In the genomic region with DNA sequence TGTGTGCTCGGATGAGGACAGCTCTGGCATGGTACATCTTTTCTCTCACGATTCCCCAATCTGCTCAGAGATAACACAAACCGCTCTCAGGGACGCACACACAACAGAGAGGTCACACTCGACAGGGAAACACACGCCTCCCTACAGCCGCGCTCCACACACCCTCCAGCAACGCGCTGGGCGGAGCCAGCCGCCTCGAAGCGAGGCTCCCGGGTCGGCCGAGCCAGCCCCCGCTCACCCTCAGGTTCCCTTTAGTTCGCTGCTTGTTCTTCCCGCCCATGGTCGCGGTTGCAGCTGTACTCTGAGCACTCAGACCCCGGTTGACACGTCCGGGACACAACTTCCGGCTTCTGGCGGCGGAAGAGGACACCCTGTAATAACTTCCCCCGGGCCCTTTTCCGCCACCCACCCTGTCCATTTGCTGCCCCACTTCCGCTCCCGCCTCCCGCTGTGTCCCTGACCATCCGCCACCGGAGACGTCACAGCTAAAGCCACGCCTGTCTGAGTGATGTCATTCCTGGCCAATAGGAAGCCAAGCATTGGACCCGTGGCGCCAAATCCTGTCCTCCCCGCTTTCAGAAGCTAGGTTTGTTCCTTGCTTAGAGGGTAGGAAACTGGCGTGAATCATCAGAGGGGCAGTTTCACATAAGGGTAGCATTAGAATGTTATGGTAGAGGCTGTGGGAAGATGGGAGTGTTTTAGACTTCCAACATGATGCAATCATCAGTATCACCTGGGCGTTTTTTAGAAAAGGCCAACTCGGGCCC, we compare ENCODE assay signal across 1 cellular context.
TF ChIP-seq lines count a peak whose summit lies in the region.

A gene with protein sequence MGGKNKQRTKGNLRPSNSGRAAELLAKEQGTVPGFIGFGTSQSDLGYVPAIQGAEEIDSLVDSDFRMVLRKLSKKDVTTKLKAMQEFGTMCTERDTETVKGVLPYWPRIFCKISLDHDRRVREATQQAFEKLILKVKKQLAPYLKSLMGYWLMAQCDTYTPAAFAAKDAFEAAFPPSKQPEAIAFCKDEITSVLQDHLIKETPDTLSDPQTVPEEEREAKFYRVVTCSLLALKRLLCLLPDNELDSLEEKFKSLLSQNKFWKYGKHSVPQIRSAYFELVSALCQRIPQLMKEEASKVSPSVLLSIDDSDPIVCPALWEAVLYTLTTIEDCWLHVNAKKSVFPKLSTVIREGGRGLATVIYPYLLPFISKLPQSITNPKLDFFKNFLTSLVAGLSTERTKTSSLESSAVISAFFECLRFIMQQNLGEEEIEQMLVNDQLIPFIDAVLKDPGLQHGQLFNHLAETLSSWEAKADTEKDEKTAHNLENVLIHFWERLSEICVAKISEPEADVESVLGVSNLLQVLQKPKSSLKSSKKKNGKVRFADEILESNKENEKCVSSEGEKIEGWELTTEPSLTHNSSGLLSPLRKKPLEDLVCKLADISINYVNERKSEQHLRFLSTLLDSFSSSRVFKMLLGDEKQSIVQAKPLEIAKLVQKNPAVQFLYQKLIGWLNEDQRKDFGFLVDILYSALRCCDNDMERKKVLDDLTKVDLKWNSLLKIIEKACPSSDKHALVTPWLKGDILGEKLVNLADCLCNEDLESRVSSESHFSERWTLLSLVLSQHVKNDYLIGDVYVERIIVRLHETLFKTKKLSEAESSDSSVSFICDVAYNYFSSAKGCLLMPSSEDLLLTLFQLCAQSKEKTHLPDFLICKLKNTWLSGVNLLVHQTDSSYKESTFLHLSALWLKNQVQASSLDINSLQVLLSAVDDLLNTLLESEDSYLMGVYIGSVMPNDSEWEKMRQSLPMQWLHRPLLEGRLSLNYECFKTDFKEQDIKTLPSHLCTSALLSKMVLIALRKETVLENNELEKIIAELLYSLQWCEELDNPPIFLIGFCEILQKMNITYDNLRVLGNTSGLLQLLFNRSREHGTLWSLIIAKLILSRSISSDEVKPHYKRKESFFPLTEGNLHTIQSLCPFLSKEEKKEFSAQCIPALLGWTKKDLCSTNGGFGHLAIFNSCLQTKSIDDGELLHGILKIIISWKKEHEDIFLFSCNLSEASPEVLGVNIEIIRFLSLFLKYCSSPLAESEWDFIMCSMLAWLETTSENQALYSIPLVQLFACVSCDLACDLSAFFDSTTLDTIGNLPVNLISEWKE (N-terminal part only) (minus strand): TSS at position 352 of the 767 bp plus-strand sequence. CDS start 72 bp downstream, at position 280.

TF ChIP-seq in HepG2, 621 proteins besides CTCF, POLR2A, EP300 and RAD21 (continued from another document and continues in another):
- TF ChIP-seq, protein P1, sequence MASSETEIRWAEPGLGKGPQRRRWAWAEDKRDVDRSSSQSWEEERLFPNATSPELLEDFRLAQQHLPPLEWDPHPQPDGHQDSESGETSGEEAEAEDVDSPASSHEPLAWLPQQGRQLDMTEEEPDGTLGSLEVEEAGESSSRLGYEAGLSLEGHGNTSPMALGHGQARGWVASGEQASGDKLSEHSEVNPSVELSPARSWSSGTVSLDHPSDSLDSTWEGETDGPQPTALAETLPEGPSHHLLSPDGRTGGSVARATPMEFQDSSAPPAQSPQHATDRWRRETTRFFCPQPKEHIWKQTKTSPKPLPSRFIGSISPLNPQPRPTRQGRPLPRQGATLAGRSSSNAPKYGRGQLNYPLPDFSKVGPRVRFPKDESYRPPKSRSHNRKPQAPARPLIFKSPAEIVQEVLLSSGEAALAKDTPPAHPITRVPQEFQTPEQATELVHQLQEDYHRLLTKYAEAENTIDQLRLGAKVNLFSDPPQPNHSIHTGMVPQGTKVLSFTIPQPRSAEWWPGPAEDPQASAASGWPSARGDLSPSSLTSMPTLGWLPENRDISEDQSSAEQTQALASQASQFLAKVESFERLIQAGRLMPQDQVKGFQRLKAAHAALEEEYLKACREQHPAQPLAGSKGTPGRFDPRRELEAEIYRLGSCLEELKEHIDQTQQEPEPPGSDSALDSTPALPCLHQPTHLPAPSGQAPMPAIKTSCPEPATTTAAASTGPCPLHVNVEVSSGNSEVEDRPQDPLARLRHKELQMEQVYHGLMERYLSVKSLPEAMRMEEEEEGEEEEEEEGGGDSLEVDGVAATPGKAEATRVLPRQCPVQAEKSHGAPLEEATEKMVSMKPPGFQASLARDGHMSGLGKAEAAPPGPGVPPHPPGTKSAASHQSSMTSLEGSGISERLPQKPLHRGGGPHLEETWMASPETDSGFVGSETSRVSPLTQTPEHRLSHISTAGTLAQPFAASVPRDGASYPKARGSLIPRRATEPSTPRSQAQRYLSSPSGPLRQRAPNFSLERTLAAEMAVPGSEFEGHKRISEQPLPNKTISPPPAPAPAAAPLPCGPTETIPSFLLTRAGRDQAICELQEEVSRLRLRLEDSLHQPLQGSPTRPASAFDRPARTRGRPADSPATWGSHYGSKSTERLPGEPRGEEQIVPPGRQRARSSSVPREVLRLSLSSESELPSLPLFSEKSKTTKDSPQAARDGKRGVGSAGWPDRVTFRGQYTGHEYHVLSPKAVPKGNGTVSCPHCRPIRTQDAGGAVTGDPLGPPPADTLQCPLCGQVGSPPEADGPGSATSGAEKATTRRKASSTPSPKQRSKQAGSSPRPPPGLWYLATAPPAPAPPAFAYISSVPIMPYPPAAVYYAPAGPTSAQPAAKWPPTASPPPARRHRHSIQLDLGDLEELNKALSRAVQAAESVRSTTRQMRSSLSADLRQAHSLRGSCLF (CRISPR knock-in tag; IDR thresholded peaks at IDR 0.05; ENCODE audit: borderline replicate concordance), result no peak
- TF ChIP-seq BRD4 (CRISPR knock-in tag; IDR thresholded peaks at IDR 0.05), result peak; percentile 77; the same call in 1 of the 2 replicates
- TF ChIP-seq SRF (IDR thresholded peaks at IDR 0.05; ENCODE audit: low read depth, low read length), result peak; percentile 35; the same call in 1 of the 2 replicates
- TF ChIP-seq ZNF205 (CRISPR knock-in tag; IDR thresholded peaks at IDR 0.05), result 0 out of 2 replicates have a peak, but pooled peaks have one; percentile 26
- TF ChIP-seq, protein P2, sequence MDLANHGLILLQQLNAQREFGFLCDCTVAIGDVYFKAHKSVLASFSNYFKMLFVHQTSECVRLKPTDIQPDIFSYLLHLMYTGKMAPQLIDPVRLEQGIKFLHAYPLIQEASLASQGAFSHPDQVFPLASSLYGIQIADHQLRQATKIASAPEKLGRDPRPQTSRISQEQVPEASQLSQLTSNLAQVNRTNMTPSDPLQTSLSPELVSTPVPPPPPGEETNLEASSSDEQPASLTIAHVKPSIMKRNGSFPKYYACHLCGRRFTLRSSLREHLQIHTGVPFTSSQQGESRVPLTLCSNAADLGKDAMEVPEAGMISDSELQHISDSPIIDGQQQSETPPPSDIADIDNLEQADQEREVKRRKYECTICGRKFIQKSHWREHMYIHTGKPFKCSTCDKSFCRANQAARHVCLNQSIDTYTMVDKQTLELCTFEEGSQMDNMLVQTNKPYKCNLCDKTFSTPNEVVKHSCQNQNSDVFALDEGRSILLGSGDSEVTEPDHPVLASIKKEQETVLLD (CRISPR knock-in tag; IDR thresholded peaks at IDR 0.05; ENCODE audit: low read depth), result no peak
- TF ChIP-seq HNRNPUL1 (IDR thresholded peaks at IDR 0.05; ENCODE audit: low read depth, low read length), result no peak
- TF ChIP-seq ZNF878 (CRISPR knock-in tag; IDR thresholded peaks at IDR 0.05), result no peak
- TF ChIP-seq ZNF337 (CRISPR knock-in tag; IDR thresholded peaks at IDR 0.05; ENCODE audit: borderline replicate concordance, low read depth), result no peak
- TF ChIP-seq ZNF674 (CRISPR knock-in tag; IDR thresholded peaks at IDR 0.05; ENCODE audit: low read depth), result no peak
- peak; percentile 97 for TF ChIP-seq GATAD1 (CRISPR knock-in tag; IDR thresholded peaks at IDR 0.05)
- peak; percentile 88 for TF ChIP-seq SIN3B (IDR thresholded peaks at IDR 0.05; ENCODE audit: low read length)
- peak; percentile 70 for TF ChIP-seq PITX1 (CRISPR knock-in tag; IDR thresholded peaks at IDR 0.05)
- TF ChIP-seq MAF1 (CRISPR knock-in tag; IDR thresholded peaks at IDR 0.05; ENCODE audit: borderline replicate concordance), result peak; percentile 91
- TF ChIP-seq ATM (IDR thresholded peaks at IDR 0.05; ENCODE audit: borderline replicate concordance), result no peak
- TF ChIP-seq ZNF326 (CRISPR knock-in tag; IDR thresholded peaks at IDR 0.05; ENCODE audit: borderline replicate concordance), result no peak
- TF ChIP-seq, protein P3, sequence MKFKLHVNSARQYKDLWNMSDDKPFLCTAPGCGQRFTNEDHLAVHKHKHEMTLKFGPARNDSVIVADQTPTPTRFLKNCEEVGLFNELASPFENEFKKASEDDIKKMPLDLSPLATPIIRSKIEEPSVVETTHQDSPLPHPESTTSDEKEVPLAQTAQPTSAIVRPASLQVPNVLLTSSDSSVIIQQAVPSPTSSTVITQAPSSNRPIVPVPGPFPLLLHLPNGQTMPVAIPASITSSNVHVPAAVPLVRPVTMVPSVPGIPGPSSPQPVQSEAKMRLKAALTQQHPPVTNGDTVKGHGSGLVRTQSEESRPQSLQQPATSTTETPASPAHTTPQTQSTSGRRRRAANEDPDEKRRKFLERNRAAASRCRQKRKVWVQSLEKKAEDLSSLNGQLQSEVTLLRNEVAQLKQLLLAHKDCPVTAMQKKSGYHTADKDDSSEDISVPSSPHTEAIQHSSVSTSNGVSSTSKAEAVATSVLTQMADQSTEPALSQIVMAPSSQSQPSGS (CRISPR knock-in tag; IDR thresholded peaks at IDR 0.05), result peak; percentile 100
- TF ChIP-seq ZNF331 (CRISPR knock-in tag; IDR thresholded peaks at IDR 0.05), result no peak
- TF ChIP-seq ZBTB1 (CRISPR knock-in tag; IDR thresholded peaks at IDR 0.05; ENCODE audit: borderline replicate concordance), result no peak
- TF ChIP-seq FOSL1 (CRISPR knock-in tag; IDR thresholded peaks at IDR 0.05; ENCODE audit: borderline replicate concordance), result no peak
- TF ChIP-seq, protein P4, sequence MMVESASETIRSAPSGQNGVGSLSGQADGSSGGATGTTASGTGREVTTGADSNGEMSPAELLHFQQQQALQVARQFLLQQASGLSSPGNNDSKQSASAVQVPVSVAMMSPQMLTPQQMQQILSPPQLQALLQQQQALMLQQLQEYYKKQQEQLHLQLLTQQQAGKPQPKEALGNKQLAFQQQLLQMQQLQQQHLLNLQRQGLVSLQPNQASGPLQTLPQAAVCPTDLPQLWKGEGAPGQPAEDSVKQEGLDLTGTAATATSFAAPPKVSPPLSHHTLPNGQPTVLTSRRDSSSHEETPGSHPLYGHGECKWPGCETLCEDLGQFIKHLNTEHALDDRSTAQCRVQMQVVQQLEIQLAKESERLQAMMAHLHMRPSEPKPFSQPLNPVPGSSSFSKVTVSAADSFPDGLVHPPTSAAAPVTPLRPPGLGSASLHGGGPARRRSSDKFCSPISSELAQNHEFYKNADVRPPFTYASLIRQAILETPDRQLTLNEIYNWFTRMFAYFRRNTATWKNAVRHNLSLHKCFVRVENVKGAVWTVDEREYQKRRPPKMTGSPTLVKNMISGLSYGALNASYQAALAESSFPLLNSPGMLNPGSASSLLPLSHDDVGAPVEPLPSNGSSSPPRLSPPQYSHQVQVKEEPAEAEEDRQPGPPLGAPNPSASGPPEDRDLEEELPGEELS (CRISPR knock-in tag; IDR thresholded peaks at IDR 0.05), result peak; percentile 61
- TF ChIP-seq SETDB1 (CRISPR knock-in tag; IDR thresholded peaks at IDR 0.05; ENCODE audit: borderline replicate concordance), result no peak
- peak; percentile 83 for TF ChIP-seq FOXK1 (CRISPR knock-in tag; IDR thresholded peaks at IDR 0.05; ENCODE audit: borderline replicate concordance, low read depth)
- TF ChIP-seq, protein P5, sequence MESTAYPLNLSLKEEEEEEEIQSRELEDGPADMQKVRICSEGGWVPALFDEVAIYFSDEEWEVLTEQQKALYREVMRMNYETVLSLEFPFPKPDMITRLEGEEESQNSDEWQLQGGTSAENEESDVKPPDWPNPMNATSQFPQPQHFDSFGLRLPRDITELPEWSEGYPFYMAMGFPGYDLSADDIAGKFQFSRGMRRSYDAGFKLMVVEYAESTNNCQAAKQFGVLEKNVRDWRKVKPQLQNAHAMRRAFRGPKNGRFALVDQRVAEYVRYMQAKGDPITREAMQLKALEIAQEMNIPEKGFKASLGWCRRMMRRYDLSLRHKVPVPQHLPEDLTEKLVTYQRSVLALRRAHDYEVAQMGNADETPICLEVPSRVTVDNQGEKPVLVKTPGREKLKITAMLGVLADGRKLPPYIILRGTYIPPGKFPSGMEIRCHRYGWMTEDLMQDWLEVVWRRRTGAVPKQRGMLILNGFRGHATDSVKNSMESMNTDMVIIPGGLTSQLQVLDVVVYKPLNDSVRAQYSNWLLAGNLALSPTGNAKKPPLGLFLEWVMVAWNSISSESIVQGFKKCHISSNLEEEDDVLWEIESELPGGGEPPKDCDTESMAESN (CRISPR knock-in tag; conservative IDR thresholded peaks at IDR 0.05), result peak; percentile 90
- peak; percentile 58; the same call in 1 of the 2 replicates for TF ChIP-seq ZNF225 (CRISPR knock-in tag; IDR thresholded peaks at IDR 0.05)
- TF ChIP-seq ZNF761 (CRISPR knock-in tag; conservative IDR thresholded peaks at IDR 0.05), result 0 out of 2 replicates have a peak, but pooled peaks have one; percentile 79
- peak; percentile 81 for TF ChIP-seq MED13 (CRISPR knock-in tag; IDR thresholded peaks at IDR 0.05)
- peak; percentile 52; the same call in 1 of the 2 replicates for TF ChIP-seq MTF2 (CRISPR knock-in tag; IDR thresholded peaks at IDR 0.05; ENCODE audit: borderline replicate concordance)
- TF ChIP-seq YEATS4 (CRISPR knock-in tag; IDR thresholded peaks at IDR 0.05; ENCODE audit: borderline replicate concordance), result peak; percentile 92
- TF ChIP-seq, protein P6, sequence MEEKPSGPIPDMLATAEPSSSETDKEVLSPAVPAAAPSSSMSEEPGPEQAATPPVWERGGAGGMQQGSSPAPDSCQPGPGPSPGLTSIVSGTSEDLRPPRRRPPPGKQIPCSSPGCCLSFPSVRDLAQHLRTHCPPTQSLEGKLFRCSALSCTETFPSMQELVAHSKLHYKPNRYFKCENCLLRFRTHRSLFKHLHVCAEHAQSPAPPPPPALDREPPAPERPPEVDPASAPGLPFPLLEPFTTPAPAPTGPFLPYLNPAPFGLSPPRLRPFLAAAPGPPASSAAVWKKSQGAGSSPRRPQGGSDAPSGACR (CRISPR knock-in tag; IDR thresholded peaks at IDR 0.05), result no peak
- TF ChIP-seq, protein P7, sequence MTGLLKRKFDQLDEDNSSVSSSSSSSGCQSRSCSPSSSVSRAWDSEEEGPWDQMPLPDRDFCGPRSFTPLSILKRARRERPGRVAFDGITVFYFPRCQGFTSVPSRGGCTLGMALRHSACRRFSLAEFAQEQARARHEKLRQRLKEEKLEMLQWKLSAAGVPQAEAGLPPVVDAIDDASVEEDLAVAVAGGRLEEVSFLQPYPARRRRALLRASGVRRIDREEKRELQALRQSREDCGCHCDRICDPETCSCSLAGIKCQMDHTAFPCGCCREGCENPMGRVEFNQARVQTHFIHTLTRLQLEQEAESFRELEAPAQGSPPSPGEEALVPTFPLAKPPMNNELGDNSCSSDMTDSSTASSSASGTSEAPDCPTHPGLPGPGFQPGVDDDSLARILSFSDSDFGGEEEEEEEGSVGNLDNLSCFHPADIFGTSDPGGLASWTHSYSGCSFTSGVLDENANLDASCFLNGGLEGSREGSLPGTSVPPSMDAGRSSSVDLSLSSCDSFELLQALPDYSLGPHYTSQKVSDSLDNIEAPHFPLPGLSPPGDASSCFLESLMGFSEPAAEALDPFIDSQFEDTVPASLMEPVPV (CRISPR knock-in tag; IDR thresholded peaks at IDR 0.05), result no peak
- TF ChIP-seq ZNF124 (CRISPR knock-in tag; IDR thresholded peaks at IDR 0.05), result no peak
